Comparison of ENCODE assay signal across 9 cellular contexts in the genomic region with DNA sequence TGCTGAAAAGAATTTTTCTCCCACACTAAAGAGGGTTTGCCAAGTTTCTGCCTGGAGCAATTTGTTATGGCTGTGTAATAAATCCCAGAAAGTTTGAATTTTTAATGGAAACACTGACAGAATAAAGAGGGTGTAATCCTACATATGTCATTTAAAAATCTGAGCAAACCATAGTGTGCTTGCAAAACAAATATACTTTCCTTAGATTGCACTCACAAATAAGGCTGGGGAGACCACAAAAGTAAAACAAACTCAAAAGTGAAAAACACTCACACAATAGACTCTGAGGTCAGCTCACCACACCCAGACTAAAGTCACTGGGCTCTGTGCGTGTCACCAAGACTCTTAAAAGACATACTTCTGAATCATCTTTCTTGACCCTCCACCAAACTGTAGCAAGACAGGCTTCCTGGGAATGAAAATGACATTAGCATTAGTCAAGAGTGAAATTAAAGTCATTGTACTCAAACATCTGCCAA. TPM values are rescaled to one million over a fixed set of nuclear protein-coding genes. Genes with fewer than 3 reads are reported as not detected.
DNase-seq lines count a peak whose midpoint lies in the region; ATAC-seq and TF ChIP-seq lines count a peak whose summit lies in the region.
"Had no signal": no experiment of that assay in that cellular context is flagged by ENCODE, and none has a peak within 500 bp of the region (broad histone marks: within the 10 kb centered on the region; RNA-seq: fewer than 3 reads in every experiment).

No MANE protein-coding gene starts in this region.

- no peak for TF ChIP-seq CTCF in upper lobe of right lung (IDR thresholded peaks at IDR 0.05)

- DNase-seq in CD1c-positive myeloid dendritic cell (ENCODE audit: extremely low spot score) (peak; percentile 79), HS-27A (ENCODE audit: low read depth) (peak; percentile 91), kidney tubule cell (ENCODE audit: low spot score) (peak; percentile 94), upper lobe of right lung (no peak), mesendoderm (no peak)
- DNase-seq: NCI-H2227 treated with DMSO at 0.1 percent for 48 hours had no signal

- H3K36me3 ChIP-seq in upper lobe of right lung (no peaks in the 10 kb centered on the region), mesendoderm (ENCODE audit: control insufficient read depth, insufficient read depth, low read length) (no peaks in the 10 kb centered on the region)

- H2AK5ac ChIP-seq in mesendoderm (ENCODE audit: low read length), result no peak overlapping the region

- no peaks in the 10 kb centered on the region for H3K27me3 Mint-ChIP-seq in activated T-helper 17 cell treated with anti-CD3 and anti-CD28 coated beads, Interleukin-2, amount 50 U/mL, for 72 hours

- H4K8ac ChIP-seq in mesendoderm (ENCODE audit: low read depth, low read length), result no peak overlapping the region

- H3K79me2 ChIP-seq in mesendoderm (ENCODE audit: control insufficient read depth, insufficient read depth, low read length), result no peaks in the 10 kb centered on the region

- H2BK120ac ChIP-seq in mesendoderm (ENCODE audit: low read depth, low read length), result no peak overlapping the region

- H3K9me3 Mint-ChIP-seq in activated T-helper 17 cell treated with anti-CD3 and anti-CD28 coated beads, Interleukin-2, amount 50 U/mL, for 72 hours, result no peaks in the 10 kb centered on the region

- peak; percentile 54 for ATAC-seq in activated T-helper 17 cell treated with anti-CD3 and anti-CD28 coated beads, Interleukin-2, amount 50 U/mL, for 72 hours (replicated peaks)
- ATAC-seq in upper lobe of right lung, result no peak
- ATAC-seq in GM18511 (IDR thresholded peaks at IDR 0.05; ENCODE audit: unreplicated experiment), result no peak
- ATAC-seq in GM18868 (IDR thresholded peaks at IDR 0.05; ENCODE audit: unreplicated experiment), result no peak

- H3K4me1 ChIP-seq in upper lobe of right lung (peaks cover 38% of the 10 kb centered on the region), mesendoderm (ENCODE audit: control insufficient read depth, low read depth, low read length) (peaks cover 9% of the 10 kb centered on the region)

- no peaks in the 10 kb centered on the region for H3K79me1 ChIP-seq in mesendoderm (ENCODE audit: low read length)

- H3K4ac ChIP-seq in mesendoderm (ENCODE audit: low read depth, low read length), result no peak overlapping the region

- H2BK5ac ChIP-seq in mesendoderm (ENCODE audit: low read length), result no peak overlapping the region

- WGBS in mesendoderm (ENCODE audit: extremely low coverage, insufficient coverage, low lambda C conversion rate), result no CpG with 5 or more reads among the region's 1 CpG

- no peak overlapping the region for H3K23ac ChIP-seq in mesendoderm (ENCODE audit: low read length)

- no peak overlapping the region for H3K18ac ChIP-seq in mesendoderm (ENCODE audit: low read length)

- H3K27ac ChIP-seq in upper lobe of right lung, result no peak overlapping the region
- H3K27ac ChIP-seq in mesendoderm (ENCODE audit: low read depth, low read length), result no peak overlapping the region

- H3K4me2 ChIP-seq in mesendoderm (ENCODE audit: low read length), result no peak overlapping the region

- H3K36me3 Mint-ChIP-seq in activated T-helper 17 cell treated with anti-CD3 and anti-CD28 coated beads, Interleukin-2, amount 50 U/mL, for 72 hours (ENCODE audit: low read depth), result peaks cover 24% of the 10 kb centered on the region

- peak overlapping the region; percentile 93 for H3K4me3 Mint-ChIP-seq in activated T-helper 17 cell treated with anti-CD3 and anti-CD28 coated beads, Interleukin-2, amount 50 U/mL, for 72 hours

- no peak overlapping the region for H2BK15ac ChIP-seq in mesendoderm (replicated peaks; ENCODE audit: low read depth)

- intact Hi-C loops in upper lobe of right lung (cut with DNase I), result loop anchor here (10.0 kb wide), 1 partner anchor 431 kb away; no protein-coding TSS in a partner anchor

- H3K4me1 Mint-ChIP-seq in activated T-helper 17 cell treated with anti-CD3 and anti-CD28 coated beads, Interleukin-2, amount 50 U/mL, for 72 hours, result peaks cover 40% of the 10 kb centered on the region

- no peaks in the 10 kb centered on the region for H3K9me3 ChIP-seq in upper lobe of right lung

- H3K4me3 ChIP-seq in upper lobe of right lung (no peak overlapping the region), mesendoderm (ENCODE audit: low read length) (no peak overlapping the region)

- no peak overlapping the region for H3K9ac ChIP-seq in mesendoderm (ENCODE audit: low read length)

- no peak overlapping the region for H3K56ac ChIP-seq in mesendoderm (ENCODE audit: low read length)

- no peak overlapping the region for H4K5ac ChIP-seq in mesendoderm (ENCODE audit: low read length)

- H3K27me3 ChIP-seq in upper lobe of right lung (no peaks in the 10 kb centered on the region), mesendoderm (ENCODE audit: insufficient read depth, low read length, poor library complexity) (no peaks in the 10 kb centered on the region)

- peak overlapping the region; percentile 94 for H3K27ac Mint-ChIP-seq in activated T-helper 17 cell treated with anti-CD3 and anti-CD28 coated beads, Interleukin-2, amount 50 U/mL, for 72 hours

RNA-seq across cellular contexts. Expression of a gene that starts 4.8 kb away (rescaled TPM):
- total RNA-seq in activated T-helper 17 cell treated with anti-CD3 and anti-CD28 coated beads, Interleukin-2, amount 50 U/mL, for 72 hours, result 100 to 1,000 TPM in 1 of 2 donors, 10 to 100 TPM in 1; 41.0 to 115 TPM
- 71.2 TPM for total RNA-seq in upper lobe of right lung
- polyA plus RNA-seq in mesendoderm (2013, experiment 1 of 2), result 3.7 TPM
- 3.7 TPM for polyA plus RNA-seq in mesendoderm (2013, experiment 2 of 2)

Comparison
In these comparisons a context has a peak if more than half of its experiments do, and no peak if none do; other contexts are left out.
1. DNase-seq: peak in CD1c-positive myeloid dendritic cell (single experiment), HS-27A (single experiment) and kidney tubule cell (single experiment); none in upper lobe of right lung (single experiment) and mesendoderm (single experiment).